Comparison of ENCODE assay signal across 2 cellular contexts in the genomic region with DNA sequence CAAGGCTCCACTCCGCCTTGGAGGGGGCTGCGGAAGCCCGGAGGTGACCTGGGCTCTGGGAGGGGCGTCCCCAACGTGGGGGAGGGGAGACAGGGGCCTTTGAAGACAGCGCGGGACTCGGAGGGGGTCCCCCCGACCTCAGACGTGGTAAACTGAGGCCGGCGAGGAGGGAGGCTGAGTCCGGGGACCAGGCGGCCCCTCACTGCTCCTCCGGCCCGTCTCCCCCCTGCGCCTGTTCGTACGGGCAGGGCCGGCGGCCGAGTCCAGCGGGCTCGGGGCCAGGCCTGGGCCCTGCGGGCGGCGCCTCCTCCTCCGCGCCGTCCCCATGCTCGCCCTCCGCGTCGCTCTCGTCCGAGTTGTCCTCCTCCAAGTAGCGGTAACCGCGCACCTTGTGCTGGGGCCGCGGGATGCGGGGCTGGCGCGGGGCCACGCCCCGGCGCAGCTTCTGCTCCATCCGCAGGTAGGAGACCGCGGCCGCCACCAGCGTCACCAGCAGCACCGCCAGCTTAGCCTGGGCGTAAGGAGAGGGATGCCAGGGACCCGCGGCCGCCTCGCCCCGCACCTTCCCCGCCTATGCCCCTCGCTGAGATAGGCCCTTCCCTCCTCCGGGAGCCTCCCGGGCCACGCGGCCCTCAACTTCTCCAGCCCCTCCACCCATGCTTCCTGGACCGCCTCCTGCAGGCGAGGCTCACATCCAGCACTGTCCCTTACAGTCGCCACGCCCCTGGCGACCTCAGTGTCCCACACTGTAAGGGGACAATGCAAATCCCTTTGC. TPM values are rescaled to one million over a fixed set of nuclear protein-coding genes. Genes with fewer than 3 reads are reported as not detected.
"Had no signal": no experiment of that assay in that cellular context is flagged by ENCODE, and none has a peak within 500 bp of the region (broad histone marks: within the 10 kb centered on the region; RNA-seq: fewer than 3 reads in every experiment).

No MANE protein-coding gene starts in this region.

RNA-seq across cellular contexts. Expression of gene ALDH3B1, which starts 18.6 kb away (rescaled TPM):
- total RNA-seq: activated CD8-positive, alpha-beta memory T cell treated with anti-CD3 and anti-CD28 coated beads for 36 hours; foreskin keratinocyte had no signal
